Comparison of ENCODE assay signal across 13 cellular contexts in the genomic region with DNA sequence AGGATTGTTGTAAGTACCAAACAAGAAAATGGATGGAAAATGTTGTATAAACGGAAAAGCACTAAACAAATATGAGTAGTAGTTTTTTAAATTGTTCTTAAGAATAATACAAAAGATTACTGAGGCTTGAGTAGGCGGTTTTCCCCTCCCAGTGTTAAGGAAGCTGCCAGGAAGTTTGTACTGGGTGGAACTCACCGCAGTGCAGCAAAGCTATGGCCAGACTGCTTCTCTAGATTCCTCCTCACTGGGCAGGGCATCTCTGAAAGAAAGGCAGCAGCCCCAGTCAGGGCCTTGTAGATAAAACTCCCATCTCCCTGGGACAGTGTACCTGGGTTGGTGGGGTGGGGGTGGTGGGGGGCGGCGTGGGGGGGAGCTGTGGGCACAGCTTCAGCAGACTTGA. TPM values are rescaled to one million over a fixed set of nuclear protein-coding genes. Genes with fewer than 3 reads are reported as not detected.
DNase-seq lines count a peak whose midpoint lies in the region; ATAC-seq and TF ChIP-seq lines count a peak whose summit lies in the region.
"Had no signal": no experiment of that assay in that cellular context is flagged by ENCODE, and none has a peak within 500 bp of the region (broad histone marks: within the 10 kb centered on the region; RNA-seq: fewer than 3 reads in every experiment).

No MANE protein-coding gene starts in this region.

- TF ChIP-seq CTCF in astrocyte of the spinal cord (IDR thresholded peaks at IDR 0.05; ENCODE audit: low read depth, low read length) (no peak), MM.1S (IDR thresholded peaks at IDR 0.05; ENCODE audit: low read length) (no peak)

- no peaks in the 10 kb centered on the region for H3K9me2 ChIP-seq in MM.1S (replicated peaks; ENCODE audit: insufficient read depth, low read length)

- H3K27ac Mint-ChIP-seq in stimulated activated naive CD8-positive, alpha-beta T cell treated with anti-CD3 and anti-CD28 coated beads, Interleukin-15, Interleukin-2, amounts not matched to agents 100 ng/mL and 50 ng/mL, for 24 hours: peak overlapping the region; percentile 70
- H3K27ac Mint-ChIP-seq: IgD-negative memory B cell had no signal

- intact Hi-C loops in left colon (cut with DNase I, micrococcal nuclease): no loop called here

- H3K9ac ChIP-seq in MM.1S (ENCODE audit: low read length): no peak overlapping the region

- no peaks in the 10 kb centered on the region for H3K36me3 ChIP-seq in MM.1S (replicated peaks; ENCODE audit: insufficient read depth, low read length)
- H3K36me3 ChIP-seq: SJSA1 had no signal

- H3K79me2 ChIP-seq in MM.1S (ENCODE audit: low read length): no peaks in the 10 kb centered on the region

- H3K4me1 ChIP-seq in MM.1S (ENCODE audit: low read length): no peaks in the 10 kb centered on the region

- H3K4me3 ChIP-seq in astrocyte of the spinal cord (ENCODE audit: low read depth, low read length) (no peak overlapping the region), MM.1S (ENCODE audit: low read length) (no peak overlapping the region)
- H3K4me3 ChIP-seq: SJSA1 had no signal

- peaks cover 5% of the 10 kb centered on the region for H3K9me3 Mint-ChIP-seq in stimulated activated naive CD8-positive, alpha-beta T cell treated with anti-CD3 and anti-CD28 coated beads, Interleukin-15, Interleukin-2, amounts not matched to agents 100 ng/mL and 50 ng/mL, for 24 hours

- H2AFZ ChIP-seq in MM.1S (ENCODE audit: low read length): no peak overlapping the region

- no peak overlapping the region for H3K27ac ChIP-seq in MM.1S (ENCODE audit: low read length)
- H3K27ac ChIP-seq: C4-2B, SJSA1 had no signal

- no peaks in the 10 kb centered on the region for H4K20me1 ChIP-seq in MM.1S (ENCODE audit: insufficient read depth, low read length)

- no peaks in the 10 kb centered on the region for H3F3A ChIP-seq in MM.1S (ENCODE audit: insufficient read depth, low read length)

- H3K4me1 Mint-ChIP-seq in stimulated activated naive CD8-positive, alpha-beta T cell treated with anti-CD3 and anti-CD28 coated beads, Interleukin-15, Interleukin-2, amounts not matched to agents 100 ng/mL and 50 ng/mL, for 24 hours (ENCODE audit: low read depth): peaks cover 64% of the 10 kb centered on the region

- H3K4me3 Mint-ChIP-seq in stimulated activated naive CD8-positive, alpha-beta T cell treated with anti-CD3 and anti-CD28 coated beads, Interleukin-15, Interleukin-2, amounts not matched to agents 100 ng/mL and 50 ng/mL, for 24 hours: peak overlapping the region; percentile 31

- DNase-seq in stimulated activated naive CD8-positive, alpha-beta T cell treated with anti-CD3 and anti-CD28 coated beads, Interleukin-15, Interleukin-2, amounts not matched to agents 100 U/mL and 50 U/mL, for 24 hours: no peak
- DNase-seq in astrocyte of the spinal cord (ENCODE audit: low read depth, low spot score) (peak; percentile 50), left colon (no peak), NCI-H1417 (lab: John Stamatoyannopoulos, UW) (no peak), MM.1S (no peak), SW 1271 (lab: John Stamatoyannopoulos, UW) (no peak), iPS-NIHi11 (ENCODE audit: low spot score) (no peak)
- DNase-seq: NCI-H2227 treated with DMSO at 0.1 percent for 48 hours had no signal

- no peaks in the 10 kb centered on the region for H3K27me3 ChIP-seq in MM.1S (replicated peaks; ENCODE audit: insufficient read depth, low read length)
- H3K27me3 ChIP-seq: SJSA1 had no signal

- no peak overlapping the region for H3K4me2 ChIP-seq in MM.1S (ENCODE audit: low read depth, low read length)

- in situ Hi-C loops in astrocyte of the spinal cord (cut with HindIII; ENCODE audit: low sequenced_read_pairs): no loop called here

- peaks cover 7% of the 10 kb centered on the region for H3K36me3 Mint-ChIP-seq in stimulated activated naive CD8-positive, alpha-beta T cell treated with anti-CD3 and anti-CD28 coated beads, Interleukin-15, Interleukin-2, amounts not matched to agents 100 ng/mL and 50 ng/mL, for 24 hours (ENCODE audit: low read depth)
- H3K36me3 Mint-ChIP-seq: IgD-negative memory B cell had no signal

- no peak for ATAC-seq in stimulated activated naive CD8-positive, alpha-beta T cell treated with anti-CD3 and anti-CD28 coated beads, Interleukin-15, Interleukin-2, amounts not matched to agents 100 U/mL and 50 U/mL, for 24 hours
- peak; percentile 81 for ATAC-seq in left colon

- no peaks in the 10 kb centered on the region for H3K9me3 ChIP-seq in MM.1S (replicated peaks; ENCODE audit: insufficient read depth, low read length)
- H3K9me3 ChIP-seq: SJSA1 had no signal

- H3K27me3 Mint-ChIP-seq in stimulated activated naive CD8-positive, alpha-beta T cell treated with anti-CD3 and anti-CD28 coated beads, Interleukin-15, Interleukin-2, amounts not matched to agents 100 ng/mL and 50 ng/mL, for 24 hours: no peaks in the 10 kb centered on the region

RNA-seq across cellular contexts. Expression of a gene that starts 58.7 kb away (rescaled TPM):
- total RNA-seq in left colon: under 1 TPM; 0.67 to 0.70 TPM
- total RNA-seq: posterior vena cava, SJSA1 had no signal
